10 cellular contexts compared by ENCODE assay signal in genomic region chr19:40054632-40055031, GRCh38. TPM values are rescaled to one million over a fixed set of nuclear protein-coding genes. Genes with fewer than 3 reads are reported as not detected.
A peak's percentile ranks its signal among the peaks of the same experiment; 100 is the strongest.
DNase-seq lines count a peak whose midpoint lies in the region; ATAC-seq and TF ChIP-seq lines count a peak whose summit lies in the region.
"Had no signal": no experiment of that assay in that cellular context is flagged by ENCODE, and none has a peak within 500 bp of the region (broad histone marks: within the 10 kb centered on the region; RNA-seq: fewer than 3 reads in every experiment).

No MANE protein-coding gene starts in this region.

- peaks cover under 1 to 8% of the 10 kb centered on the region in 2 donors for H3K9me3 ChIP-seq in right atrium auricular region

- CTCF ChIA-PET in activated CD8-positive, alpha-beta T cell treated with anti-CD3 and anti-CD28 coated beads, Interleukin-2, amount 10 ng/mL, durations not matched to agents 7 days and 5 days (lab: Charles Lee): no interaction called here

- H3K27me3 Mint-ChIP-seq in activated CD8-positive, alpha-beta T cell treated with anti-CD3 and anti-CD28 coated beads, Interleukin-2, amount 10 ng/mL, durations not matched to agents 7 days and 5 days (ENCODE audit: low read depth): peaks cover under 1% of the 10 kb centered on the region
- peaks cover 5 to 10% (median 8%) of the 10 kb centered on the region in 3 donors for H3K27me3 Mint-ChIP-seq in immature natural killer cell (ENCODE audit: low read depth in 3 of 3)
- H3K27me3 Mint-ChIP-seq in type B pancreatic cell: no peaks in the 10 kb centered on the region

- H3K27me3 ChIP-seq in right atrium auricular region: no peaks in the 10 kb centered on the region
- H3K27me3 ChIP-seq: upper lobe of left lung had no signal

- peaks cover 0 to 15% of the 10 kb centered on the region in 2 donors for H3K4me1 ChIP-seq in right atrium auricular region

- ATAC-seq in left ventricle myocardium superior: no peak
- ATAC-seq in activated CD8-positive, alpha-beta T cell treated with anti-CD3 and anti-CD28 coated beads, Interleukin-2, amount 10 ng/mL, durations not matched to agents 7 days and 5 days: no peak
- ATAC-seq in HG02938 (IDR thresholded peaks at IDR 0.05; ENCODE audit: unreplicated experiment): no peak

- no peaks in the 10 kb centered on the region for H3K36me3 ChIP-seq in right atrium auricular region

- no peak overlapping the region for H3K27ac Mint-ChIP-seq in activated CD8-positive, alpha-beta T cell treated with anti-CD3 and anti-CD28 coated beads, Interleukin-2, amount 10 ng/mL, durations not matched to agents 7 days and 5 days
- H3K27ac Mint-ChIP-seq in immature natural killer cell (peak overlapping the region in 4 of 6 donors; percentile 11 to 83 (median 46)), type B pancreatic cell (no peak overlapping the region)

- POLR2A ChIA-PET in activated CD8-positive, alpha-beta T cell treated with anti-CD3 and anti-CD28 coated beads, Interleukin-2, amount 10 ng/mL, durations not matched to agents 7 days and 5 days (lab: Charles Lee): interaction anchor here (1.6 kb wide), 1 partner anchor 36 kb away, joined by 12 read pairs; the partner anchor contains the start of gene ZNF780A

- H3K9me3 Mint-ChIP-seq in activated CD8-positive, alpha-beta T cell treated with anti-CD3 and anti-CD28 coated beads, Interleukin-2, amount 10 ng/mL, durations not matched to agents 7 days and 5 days (ENCODE audit: insufficient read depth): peaks cover 19% of the 10 kb centered on the region
- peaks cover 9 to 11% (median 11%) of the 10 kb centered on the region in 6 donors for H3K9me3 Mint-ChIP-seq in immature natural killer cell
- peaks cover 35% of the 10 kb centered on the region for H3K9me3 Mint-ChIP-seq in type B pancreatic cell

- peak overlapping the region; percentile 98 for H3K4me3 Mint-ChIP-seq in activated CD8-positive, alpha-beta T cell treated with anti-CD3 and anti-CD28 coated beads, Interleukin-2, amount 10 ng/mL, durations not matched to agents 7 days and 5 days
- H3K4me3 Mint-ChIP-seq in immature natural killer cell (peak overlapping the region; percentile 98 to 100 (median 100)), type B pancreatic cell (peak overlapping the region; percentile 100)

- H3K4me3 ChIP-seq in right atrium auricular region: peak overlapping the region; percentile 73 to 76

- DNase-seq in right atrium auricular region (ENCODE audit: low spot score) (no peak), left ventricle myocardium superior (no peak), immature natural killer cell (no peak), type B pancreatic cell (ENCODE audit: extremely low spot score, unreplicated experiment) (no peak), NCI-H2029 (lab: John Stamatoyannopoulos, UW) (no peak)
- no peak for DNase-seq in activated CD8-positive, alpha-beta T cell treated with anti-CD3 and anti-CD28 coated beads, Interleukin-2, amount 10 ng/mL, durations not matched to agents 7 days and 5 days
- DNase-seq in stimulated activated CD8-positive, alpha-beta memory T cell treated with anti-CD3 and anti-CD28 coated beads, Interleukin-4, amount 100 ng/mL, for 48 hours: no peak
- DNase-seq: DMS 273 treated with DMSO at 0.1 percent for 48 hours had no signal

- peaks cover 42% of the 10 kb centered on the region for H3K36me3 Mint-ChIP-seq in activated CD8-positive, alpha-beta T cell treated with anti-CD3 and anti-CD28 coated beads, Interleukin-2, amount 10 ng/mL, durations not matched to agents 7 days and 5 days (ENCODE audit: low read depth)
- H3K36me3 Mint-ChIP-seq in immature natural killer cell (peaks cover 11 to 15% (median 14%) of the 10 kb centered on the region in 3 donors), type B pancreatic cell (peaks cover 39% of the 10 kb centered on the region)

- TF ChIP-seq CTCF in right atrium auricular region (IDR thresholded peaks at IDR 0.05) (no peak), type B pancreatic cell (conservative IDR thresholded peaks at IDR 0.05) (no peak)

- peaks cover 38% of the 10 kb centered on the region for H3K4me1 Mint-ChIP-seq in activated CD8-positive, alpha-beta T cell treated with anti-CD3 and anti-CD28 coated beads, Interleukin-2, amount 10 ng/mL, durations not matched to agents 7 days and 5 days (ENCODE audit: low read depth)
- H3K4me1 Mint-ChIP-seq in immature natural killer cell (peaks cover 46 to 59% of the 10 kb centered on the region in 2 donors), type B pancreatic cell (ENCODE audit: unreplicated experiment) (peaks cover 35% of the 10 kb centered on the region)

- intact Hi-C loops in left ventricle myocardium superior (cut with micrococcal nuclease): no loop called here

- no peak overlapping the region for H3K27ac ChIP-seq in right atrium auricular region

RNA-seq across cellular contexts. Expression of gene ZNF780B, which starts 1.4 kb away (rescaled TPM):
- total RNA-seq in right atrium auricular region (10 to 100 TPM; 11.2 to 13.6 TPM), left ventricle myocardium superior (29.4 TPM), type B pancreatic cell (ENCODE audit: low replicate concordance) (33.0 and 38.8 TPM in 2 replicates)
- total RNA-seq in activated CD8-positive, alpha-beta T cell treated with anti-CD3 and anti-CD28 coated beads, Interleukin-2, amount 10 ng/mL, durations not matched to agents 7 days and 5 days: 10 to 100 TPM; 27.4 to 30.3 TPM
- 10 to 100 TPM in 1 of 3 donors, 1 to 10 TPM in 2; 7.1 to 10.6 (median 9.5) TPM for polyA plus RNA-seq in immature natural killer cell

RNA-seq across cellular contexts. Expression of gene ZNF780A, which starts 36.1 kb away (rescaled TPM):
- 1 to 10 TPM; 2.4 to 4.1 TPM for total RNA-seq in right atrium auricular region
- 9.6 TPM for total RNA-seq in left ventricle myocardium superior
- total RNA-seq in activated CD8-positive, alpha-beta T cell treated with anti-CD3 and anti-CD28 coated beads, Interleukin-2, amount 10 ng/mL, durations not matched to agents 7 days and 5 days: 10 to 100 TPM; 17.9 to 21.6 TPM
- polyA plus RNA-seq in immature natural killer cell: 10 to 100 TPM in 2 of 3 donors, 1 to 10 TPM in 1; 9.7 to 17.3 (median 12.4) TPM
- total RNA-seq in type B pancreatic cell (ENCODE audit: low replicate concordance): 21.2 and 24.3 TPM in 2 replicates

RNA-seq across cellular contexts. Expression of gene ZNF546, which starts 57.8 kb away (rescaled TPM):
- total RNA-seq in right atrium auricular region (1 to 10 TPM; 3.9 to 4.3 TPM), left ventricle myocardium superior (6.9 TPM), type B pancreatic cell (ENCODE audit: low replicate concordance) (1.7 and 5.5 TPM in 2 replicates)
- 1 to 10 TPM; 4.9 to 5.2 TPM for total RNA-seq in activated CD8-positive, alpha-beta T cell treated with anti-CD3 and anti-CD28 coated beads, Interleukin-2, amount 10 ng/mL, durations not matched to agents 7 days and 5 days
- 1 to 10 TPM in 2 of 3 donors, not detected in 1; 2.4 to 2.5 TPM for polyA plus RNA-seq in immature natural killer cell

Comparison
In these comparisons a context has a peak if more than half of its experiments do, and no peak if none do; other contexts are left out.
1. H3K27ac Mint-ChIP-seq: peak in immature natural killer cell (4 of 6); none in activated CD8-positive, alpha-beta T cell treated with anti-CD3 and anti-CD28 coated beads, Interleukin-2, amount 10 ng/mL, durations not matched to agents 7 days and 5 days (single experiment) and type B pancreatic cell (single experiment).
2. Peak in every context shown above with its lines, with median percentiles within 50 percentile points of each other: H3K4me3 Mint-ChIP-seq.